ENCODE assay signal across 8 cellular contexts in the genomic region with DNA sequence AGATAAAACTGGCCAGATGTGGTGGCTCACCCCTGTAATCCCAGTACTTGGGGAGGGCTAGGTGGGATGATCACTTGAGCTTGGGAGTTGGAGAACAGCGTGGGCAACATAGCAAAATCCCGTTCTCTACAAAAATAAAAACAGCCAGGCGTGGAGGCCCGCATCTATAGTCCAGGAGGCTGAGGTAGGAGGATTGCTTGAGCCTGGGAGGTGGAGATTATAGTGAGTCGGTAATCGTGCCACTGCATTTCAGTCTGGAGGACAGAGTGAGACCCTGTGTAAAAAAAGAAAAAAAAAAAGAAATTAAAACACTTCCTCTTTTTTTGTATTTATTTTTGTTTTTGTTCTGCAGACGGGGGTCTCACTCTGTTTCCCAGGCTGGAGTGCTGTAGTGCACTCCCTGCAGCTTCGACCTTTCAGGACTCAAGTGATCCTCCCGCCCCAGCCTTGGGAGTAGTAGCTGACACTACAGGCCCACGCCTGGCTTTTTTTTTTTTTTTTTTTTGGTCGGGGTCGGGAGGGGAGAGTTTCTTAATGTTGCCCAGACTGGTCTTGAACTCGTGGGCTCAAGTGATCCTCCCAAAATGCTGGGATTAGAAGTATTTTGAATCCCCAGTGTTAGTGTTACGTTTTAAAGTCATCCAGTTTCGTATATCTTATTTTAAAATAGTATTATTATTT. TPM values are rescaled to one million over a fixed set of nuclear protein-coding genes. Genes with fewer than 3 reads are reported as not detected.
DNase-seq lines count a peak whose midpoint lies in the region; ATAC-seq and TF ChIP-seq lines count a peak whose summit lies in the region.

No MANE protein-coding gene starts in this region.

- no peak overlapping the region for H3K18ac ChIP-seq in IMR-90 (ENCODE audit: low read depth, low read length)

- no peak for TF ChIP-seq RAD21 in IMR-90 (IDR thresholded peaks at IDR 0.05; ENCODE audit: low read length)

- H3K9ac ChIP-seq in IMR-90 (ENCODE audit: low read depth, low read length), result peak overlapping the region; percentile 98

- no peaks in the 10 kb centered on the region for H3K36me3 Mint-ChIP-seq in chondrocyte (ENCODE audit: low read depth)
- no peaks in the 10 kb centered on the region for H3K36me3 Mint-ChIP-seq in naive B cell

- peaks cover 5% of the 10 kb centered on the region for H3K9me1 ChIP-seq in IMR-90 (ENCODE audit: insufficient read depth, low read length)

- peak overlapping the region; percentile 92 for H3K4me3 Mint-ChIP-seq in chondrocyte (ENCODE audit: unreplicated experiment)
- peak overlapping the region; percentile 77 to 100 (median 98) for H3K4me3 Mint-ChIP-seq in naive B cell

- H2BK15ac ChIP-seq in IMR-90 (ENCODE audit: low read depth, low read length), result no peak overlapping the region

- 0 out of 2 replicates have a peak overlapping the region, but pooled peaks have one; percentile 34 for H3K4ac ChIP-seq in IMR-90 (ENCODE audit: low read depth, low read length)

- H3K27ac ChIP-seq in IMR-90 (ENCODE audit: insufficient read depth, low read length), result peak overlapping the region; percentile 9; the same call in 1 of the 2 replicates

- H2AK5ac ChIP-seq in IMR-90 (ENCODE audit: low read depth, low read length), result peak overlapping the region; percentile 31; the same call in 1 of the 2 replicates

- H3K27me3 Mint-ChIP-seq in chondrocyte (ENCODE audit: low read depth), result no peaks in the 10 kb centered on the region
- no peaks in the 10 kb centered on the region for H3K27me3 Mint-ChIP-seq in naive B cell

- peaks cover 59% of the 10 kb centered on the region for H4K20me1 ChIP-seq in IMR-90 (ENCODE audit: insufficient read depth, low read length)

- no peak overlapping the region for H2BK120ac ChIP-seq in IMR-90 (ENCODE audit: low read depth, low read length)

- H3K14ac ChIP-seq in IMR-90 (replicated peaks; ENCODE audit: low read depth, low read length), result peak overlapping the region; percentile 79

- no peak for ATAC-seq in IMR-90 (ENCODE audit: low read depth)
- ATAC-seq in naive B cell (ENCODE audit: low read depth in 2 of 2), result no peak
- ATAC-seq in GM21447 (IDR thresholded peaks at IDR 0.05; ENCODE audit: unreplicated experiment), result no peak
- ATAC-seq in HG03378 (IDR thresholded peaks at IDR 0.05; ENCODE audit: unreplicated experiment), result no peak

- H4K91ac ChIP-seq in IMR-90 (ENCODE audit: insufficient read depth, low read depth, low read length), result no peak overlapping the region

- no peaks in the 10 kb centered on the region for H3K27me3 ChIP-seq in IMR-90 (ENCODE audit: control insufficient read depth, insufficient read depth, low read length)

- peak overlapping the region; percentile 92 for H3K23ac ChIP-seq in IMR-90 (ENCODE audit: low read depth, low read length)

- no peaks in the 10 kb centered on the region for H3K9me3 ChIP-seq in IMR-90 (ENCODE audit: control insufficient read depth, insufficient read depth, low read length)

- H4K8ac ChIP-seq in IMR-90 (ENCODE audit: low read depth in 2 of 2, low read length in 2 of 2), result no peak overlapping the region

- no TSS peak for BruUV-seq in IMR-90 (replicated peaks; lab: Mats Ljungman, UMichigan)

- H3K4me2 ChIP-seq in IMR-90 (ENCODE audit: low read depth, low read length), result peak overlapping the region; percentile 94

- no peak overlapping the region for H2AK9ac ChIP-seq in IMR-90 (replicated peaks; ENCODE audit: low read depth, low read length, poor library complexity)

- no peak overlapping the region for H3K56ac ChIP-seq in IMR-90 (ENCODE audit: extremely low read depth, insufficient read depth, low read length)

- CTCF ChIA-PET in AG04449 (lab: Yijun Ruan, JAX), result interaction anchor here (1.1 to 15.0 kb wide), 5 partner anchors 8 to 65 kb away, joined by 4 to 122 read pairs (median 5); partner anchors contain the start of gene ZNF821
- CTCF ChIA-PET in IMR-90 (lab: Yijun Ruan, JAX), result interaction anchor here (1.0 to 1.1 kb wide), 2 partner anchors 19 to 65 kb away, joined by 4 read pairs; no protein-coding TSS in a partner anchor

- no CpG with 5 or more reads among the region's 15 CpGs for WGBS in IMR-90 (ENCODE audit: extremely low coverage in 2 of 2, insufficient read length in 1 of 2), 2 experiments

- H2BK20ac ChIP-seq in IMR-90 (ENCODE audit: low read depth, low read length), result no peak overlapping the region

- H2AFZ ChIP-seq in IMR-90 (replicated peaks; ENCODE audit: low read length, poor library complexity), result no peak overlapping the region

- POLR2A ChIA-PET in AG04449 (lab: Yijun Ruan, JAX) (interaction anchor here (0.6 kb wide), 1 partner anchor 23 kb away, joined by 3 read pairs; no protein-coding TSS in a partner anchor), IMR-90 (lab: Charles Lee; ENCODE audit: unreplicated experiment) (no interaction called here)

- no peak for TF ChIP-seq POLR2A in IMR-90 (IDR thresholded peaks at IDR 0.05; ENCODE audit: low read depth, low read length)

- in situ Hi-C loops in IMR-90 (cut with MboI; ENCODE audit: low sequenced_read_pairs), result no loop called here

- H3K27ac Mint-ChIP-seq in chondrocyte (ENCODE audit: unreplicated experiment), result peak overlapping the region; percentile 82
- peak overlapping the region; percentile 77 to 99 (median 92) for H3K27ac Mint-ChIP-seq in naive B cell

- H3K36me3 ChIP-seq in IMR-90 (ENCODE audit: control insufficient read depth, insufficient read depth, low read length), result 0 out of 2 replicates have a peak, but pooled peaks cover 1% of the 10 kb centered on the region

- H3K79me1 ChIP-seq in IMR-90 (ENCODE audit: low read depth in 1 of 2, low read length in 2 of 2), result peaks cover 0 to 12% of the 10 kb centered on the region in 2 experiments; a peak in 2 of 4 replicates

- H3K4me1 ChIP-seq in IMR-90 (ENCODE audit: control insufficient read depth, insufficient read depth, low read length), result peaks cover 2% of the 10 kb centered on the region

- TF ChIP-seq CTCF in AG04449 (IDR thresholded peaks at IDR 0.05; ENCODE audit: insufficient read depth, low read length, missing control alignments), result no peak
- TF ChIP-seq CTCF in IMR-90 (conservative IDR thresholded peaks at IDR 0.05; ENCODE audit: low read depth, low read length), result no peak
- no peak for TF ChIP-seq CTCF in chondrocyte (IDR thresholded peaks at IDR 0.05)

- intact Hi-C loops in IMR-90 (cut with micrococcal nuclease), result loop anchor here (1.0 to 5.0 kb wide), 2 partner anchors 11 to 65 kb away; no protein-coding TSS in a partner anchor

- H3K4me1 Mint-ChIP-seq in chondrocyte (ENCODE audit: low read depth) (peaks cover 36% of the 10 kb centered on the region), naive B cell (peaks cover 28 to 57% (median 42%) of the 10 kb centered on the region in 3 donors)

- no peak for DNase-seq in AG04449 (ENCODE audit: low read depth, low spot score)
- DNase-seq in IMR-90, result no peak
- no peak for DNase-seq in chondrocyte (ENCODE audit: low spot score)
- DNase-seq in naive B cell, result no peak
- DNase-seq in ecto neural progenitor cell (ENCODE audit: low spot score), result no peak
- no peak for DNase-seq in DMS153 treated with DMSO at 0.1 percent for 48 hours (lab: John Stamatoyannopoulos, UW; ENCODE audit: unreplicated experiment)

- dilution Hi-C loops in IMR-90 (cut with HindIII; ENCODE audit: low sequenced_read_pairs, unreplicated experiment), result no loop called here

- H3K9me3 Mint-ChIP-seq in chondrocyte (ENCODE audit: low read depth) (no peaks in the 10 kb centered on the region), naive B cell (no peaks in the 10 kb centered on the region)

- H4K5ac ChIP-seq in IMR-90 (ENCODE audit: low read depth, low read length), result no peak overlapping the region

- H2BK5ac ChIP-seq in IMR-90 (ENCODE audit: low read depth, low read length, poor library complexity, severe bottlenecking), result peak overlapping the region; percentile 91

- H3K4me3 ChIP-seq in AG04449 (ENCODE audit: low read depth, low read length) (peak overlapping the region; percentile 90), IMR-90 (ENCODE audit: insufficient read depth, low read depth, low read length) (peak overlapping the region; percentile 80)

TF ChIP-seq in IMR-90, 13 proteins besides CTCF, POLR2A, EP300 and RAD21 (continues in another document):
- TF ChIP-seq BHLHE40 (IDR thresholded peaks at IDR 0.05; ENCODE audit: low read depth, low read length) (no peak), MXI1 (IDR thresholded peaks at IDR 0.05; ENCODE audit: borderline replicate concordance, low read depth, low read length) (no peak), CHD1 (IDR thresholded peaks at IDR 0.05; ENCODE audit: low read depth, low read length) (no peak), RCOR1 (IDR thresholded peaks at IDR 0.05; ENCODE audit: insufficient replicate concordance, low read length) (no peak), ELK1 (IDR thresholded peaks at IDR 0.05; ENCODE audit: borderline replicate concordance, low read depth, low read length) (no peak)

RNA-seq across cellular contexts. Expression of gene IST1, which starts 1.5 kb away (rescaled TPM):
- total RNA-seq in IMR-90 (2012; rRNA removed) (175 and 186 TPM in 2 replicates), chondrocyte (172 to 174 TPM (median 172 TPM) in 3 replicates)
- polyA plus RNA-seq in IMR-90 (2012; rRNA removed) (122 and 134 TPM in 2 replicates), naive B cell (ENCODE audit: low read depth in 6 of 6) (100 to 1,000 TPM; 138 to 178 (median 155) TPM)
- 52.7 and 72.3 TPM in 2 replicates for polyA plus RNA-seq in IMR-90 (2012; cell fraction: cytosol; rRNA removed)
- 112 and 358 TPM in 2 replicates for polyA plus RNA-seq in IMR-90 (2012; cell fraction: nucleus; rRNA removed; ENCODE audit: low replicate concordance)

RNA-seq across cellular contexts. Expression of gene ZNF821, which starts 12.8 kb away (rescaled TPM):
- total RNA-seq in IMR-90 (2012; rRNA removed), result 4.4 and 5.9 TPM in 2 replicates
- 5.8 and 6.0 TPM in 2 replicates for polyA plus RNA-seq in IMR-90 (2012; rRNA removed)
- polyA plus RNA-seq in IMR-90 (2012; cell fraction: cytosol; rRNA removed), result 6.9 and 8.2 TPM in 2 replicates
- 14.0 and 15.1 TPM in 2 replicates for polyA plus RNA-seq in IMR-90 (2012; cell fraction: nucleus; rRNA removed; ENCODE audit: low replicate concordance)
- 10.6 to 12.0 TPM (median 11.2 TPM) in 3 replicates for total RNA-seq in chondrocyte
- 10 to 100 TPM; 19.0 to 34.4 (median 26.9) TPM for polyA plus RNA-seq in naive B cell (ENCODE audit: low read depth in 6 of 6)

RNA-seq across cellular contexts. Expression of gene ATXN1L, which starts 51.1 kb away (rescaled TPM):
- total RNA-seq in IMR-90 (2012; rRNA removed), result 5.2 and 5.8 TPM in 2 replicates
- polyA plus RNA-seq in IMR-90 (2012; rRNA removed), result 8.0 and 9.2 TPM in 2 replicates
- polyA plus RNA-seq in IMR-90 (2012; cell fraction: cytosol; rRNA removed), result 2.8 and 3.7 TPM in 2 replicates
- polyA plus RNA-seq in IMR-90 (2012; cell fraction: nucleus; rRNA removed; ENCODE audit: low replicate concordance), result 14.7 and 27.7 TPM in 2 replicates
- 29.4 to 32.4 TPM (median 30.8 TPM) in 3 replicates for total RNA-seq in chondrocyte
- polyA plus RNA-seq in naive B cell (ENCODE audit: low read depth in 6 of 6), result 10 to 100 TPM in 3 of 6 donors, 1 to 10 TPM in 3; 7.2 to 44.9 (median 10.2) TPM
